ENCODE assay signal across 8 cellular contexts in the genomic region with DNA sequence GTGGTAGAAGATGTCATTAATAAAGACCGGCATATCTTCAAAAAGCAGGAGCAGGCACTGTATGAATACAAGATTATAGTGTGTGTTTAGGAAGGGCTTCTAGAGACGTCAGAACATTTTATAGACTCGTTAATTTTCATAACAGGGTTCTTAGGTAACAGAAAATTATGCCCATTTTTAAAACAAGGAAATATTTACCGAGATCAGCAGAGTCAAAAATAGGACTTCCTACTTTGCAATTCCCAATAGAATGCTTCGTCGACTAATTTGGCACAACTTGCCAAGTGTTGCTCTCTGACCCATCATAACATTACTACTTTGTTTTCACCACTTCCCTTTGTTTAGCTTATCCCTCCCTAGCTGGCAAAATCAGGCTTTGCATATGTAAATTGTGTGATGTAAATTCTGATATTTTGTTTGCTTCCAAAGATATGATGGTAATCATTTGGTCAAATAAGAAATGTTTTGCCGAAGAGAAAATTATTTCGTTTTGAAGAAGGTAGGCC. TPM values are rescaled to one million over a fixed set of nuclear protein-coding genes. Genes with fewer than 3 reads are reported as not detected.
A peak's percentile ranks its signal among the peaks of the same experiment; 100 is the strongest.
DNase-seq lines count a peak whose midpoint lies in the region; ATAC-seq lines count a peak whose summit lies in the region.

No MANE protein-coding gene starts in this region.

- no peak for ATAC-seq in stimulated activated naive CD8-positive, alpha-beta T cell treated with anti-CD3 and anti-CD28 coated beads, Interleukin-15, Interleukin-2, amounts not matched to agents 100 U/mL and 50 U/mL, for 24 hours
- ATAC-seq in right cardiac atrium (peak in 1 of 2 donors; percentile 20), GM18502 (IDR thresholded peaks at IDR 0.05; ENCODE audit: poor library complexity, unreplicated experiment) (no peak)

- peaks cover 11% of the 10 kb centered on the region for H3K36me3 Mint-ChIP-seq in stimulated activated naive CD8-positive, alpha-beta T cell treated with anti-CD3 and anti-CD28 coated beads, Interleukin-15, Interleukin-2, amounts not matched to agents 100 ng/mL and 50 ng/mL, for 24 hours (ENCODE audit: low read depth)
- H3K36me3 Mint-ChIP-seq in activated T-helper 1 cell treated with anti-CD3 and anti-CD28 coated beads, Interleukin-12 subunit alpha, Interleukin-12 subunit beta, Interleukin-2, Interleukin-4 antibody, amounts not matched to agents 30 ng/mL and 10 ng/mL and 1 ng/mL, durations not matched to agents 14 hours and 24 hours and 36 hours (ENCODE audit: low read depth): peaks cover 6% of the 10 kb centered on the region

- intact Hi-C loops in activated T-helper 1 cell treated with anti-CD3 and anti-CD28 coated beads, Interleukin-12 subunit alpha, Interleukin-12 subunit beta, Interleukin-2, Interleukin-4 antibody, amounts not matched to agents 30 ng/mL and 10 ng/mL and 1 ng/mL, durations not matched to agents 14 hours and 24 hours and 36 hours (cut with micrococcal nuclease): loop anchor here (1.0 to 10.0 kb wide), 7 partner anchors 50 to 385 kb away; a partner anchor contains a TSS
- intact Hi-C loops in right cardiac atrium (cut with DNase I): loop anchor here in 2 of 4 donors (5.0 kb wide), 2 partner anchors 55 to 95 kb away; a partner anchor contains a TSS

- H3K4me3 ChIP-seq in right cardiac atrium (ENCODE audit: low read length): peak overlapping the region; percentile 99
- H3K4me3 ChIP-seq in skeletal muscle tissue (ENCODE audit: low read length in 3 of 3): peak overlapping the region; percentile 86 to 91 (median 86)

- no peaks in the 10 kb centered on the region for H3K27me3 ChIP-seq in right cardiac atrium (ENCODE audit: control insufficient read depth, insufficient read depth)
- no peaks in the 10 kb centered on the region for H3K27me3 ChIP-seq in skeletal muscle tissue (ENCODE audit: control insufficient read depth in 3 of 3, insufficient read depth in 3 of 3, low read length in 3 of 3)

- DNase-seq in stimulated activated naive CD8-positive, alpha-beta T cell treated with anti-CD3 and anti-CD28 coated beads, Interleukin-15, Interleukin-2, amounts not matched to agents 100 U/mL and 50 U/mL, for 24 hours: no peak
- no peak for DNase-seq in activated T-helper 1 cell treated with anti-CD3 and anti-CD28 coated beads, Interleukin-12 subunit alpha, Interleukin-12 subunit beta, Interleukin-2, Interleukin-4 antibody, amounts not matched to agents 30 ng/mL and 10 ng/mL and 1 ng/mL, durations not matched to agents 14 hours and 24 hours and 36 hours (ENCODE audit: low spot score)
- DNase-seq in right cardiac atrium: no peak
- DNase-seq in NCI-H524 (lab: John Stamatoyannopoulos, UW): no peak
- no peak for DNase-seq in activated CD4-positive, CD25-positive, alpha-beta regulatory T cell treated with anti-CD3 and anti-CD28 coated beads, Interleukin-2, amount 50 U/mL, for 72 hours

- no peaks in the 10 kb centered on the region for H3K36me3 ChIP-seq in skeletal muscle tissue (ENCODE audit: control insufficient read depth in 3 of 3, insufficient read depth in 3 of 3, low read length in 3 of 3)

- peak overlapping the region; percentile 76 for H3K27ac ChIP-seq in right cardiac atrium (ENCODE audit: low read length)
- peak overlapping the region; percentile 96 for H3K27ac ChIP-seq in skeletal muscle tissue (ENCODE audit: low read depth, low read length)

- no peaks in the 10 kb centered on the region for H3K27me3 Mint-ChIP-seq in stimulated activated naive CD8-positive, alpha-beta T cell treated with anti-CD3 and anti-CD28 coated beads, Interleukin-15, Interleukin-2, amounts not matched to agents 100 ng/mL and 50 ng/mL, for 24 hours
- H3K27me3 Mint-ChIP-seq in activated T-helper 1 cell treated with anti-CD3 and anti-CD28 coated beads, Interleukin-12 subunit alpha, Interleukin-12 subunit beta, Interleukin-2, Interleukin-4 antibody, amounts not matched to agents 30 ng/mL and 10 ng/mL and 1 ng/mL, durations not matched to agents 14 hours and 24 hours and 36 hours (ENCODE audit: insufficient read depth): no peaks in the 10 kb centered on the region

- peak overlapping the region; percentile 79 to 92 (median 87) for H3K9ac ChIP-seq in skeletal muscle tissue (ENCODE audit: low read depth in 1 of 3, low read length in 3 of 3)

- no peaks in the 10 kb centered on the region for H3K9me3 Mint-ChIP-seq in stimulated activated naive CD8-positive, alpha-beta T cell treated with anti-CD3 and anti-CD28 coated beads, Interleukin-15, Interleukin-2, amounts not matched to agents 100 ng/mL and 50 ng/mL, for 24 hours
- peaks cover 8% of the 10 kb centered on the region for H3K9me3 Mint-ChIP-seq in activated T-helper 1 cell treated with anti-CD3 and anti-CD28 coated beads, Interleukin-12 subunit alpha, Interleukin-12 subunit beta, Interleukin-2, Interleukin-4 antibody, amounts not matched to agents 30 ng/mL and 10 ng/mL and 1 ng/mL, durations not matched to agents 14 hours and 24 hours and 36 hours

- 11% methylated on average over 8 of the region's 8 CpGs for WGBS in right cardiac atrium

- H3K4me1 ChIP-seq in right cardiac atrium (ENCODE audit: control insufficient read depth, insufficient read depth, low read length) (peaks cover 5% of the 10 kb centered on the region), skeletal muscle tissue (ENCODE audit: control insufficient read depth in 3 of 3, insufficient read depth in 3 of 3, low read length in 3 of 3) (peaks cover 8 to 17% (median 14%) of the 10 kb centered on the region in 3 donors)

- peak overlapping the region; percentile 93 for H3K4me3 Mint-ChIP-seq in stimulated activated naive CD8-positive, alpha-beta T cell treated with anti-CD3 and anti-CD28 coated beads, Interleukin-15, Interleukin-2, amounts not matched to agents 100 ng/mL and 50 ng/mL, for 24 hours
- peak overlapping the region; percentile 91 for H3K4me3 Mint-ChIP-seq in activated T-helper 1 cell treated with anti-CD3 and anti-CD28 coated beads, Interleukin-12 subunit alpha, Interleukin-12 subunit beta, Interleukin-2, Interleukin-4 antibody, amounts not matched to agents 30 ng/mL and 10 ng/mL and 1 ng/mL, durations not matched to agents 14 hours and 24 hours and 36 hours

- H3K27ac Mint-ChIP-seq in stimulated activated naive CD8-positive, alpha-beta T cell treated with anti-CD3 and anti-CD28 coated beads, Interleukin-15, Interleukin-2, amounts not matched to agents 100 ng/mL and 50 ng/mL, for 24 hours: peak overlapping the region; percentile 97
- H3K27ac Mint-ChIP-seq in activated T-helper 1 cell treated with anti-CD3 and anti-CD28 coated beads, Interleukin-12 subunit alpha, Interleukin-12 subunit beta, Interleukin-2, Interleukin-4 antibody, amounts not matched to agents 30 ng/mL and 10 ng/mL and 1 ng/mL, durations not matched to agents 14 hours and 24 hours and 36 hours: peak overlapping the region; percentile 96

- peaks cover 60% of the 10 kb centered on the region for H3K4me1 Mint-ChIP-seq in stimulated activated naive CD8-positive, alpha-beta T cell treated with anti-CD3 and anti-CD28 coated beads, Interleukin-15, Interleukin-2, amounts not matched to agents 100 ng/mL and 50 ng/mL, for 24 hours (ENCODE audit: low read depth)
- peaks cover 59% of the 10 kb centered on the region for H3K4me1 Mint-ChIP-seq in activated T-helper 1 cell treated with anti-CD3 and anti-CD28 coated beads, Interleukin-12 subunit alpha, Interleukin-12 subunit beta, Interleukin-2, Interleukin-4 antibody, amounts not matched to agents 30 ng/mL and 10 ng/mL and 1 ng/mL, durations not matched to agents 14 hours and 24 hours and 36 hours (ENCODE audit: low read depth)

- H3K9me3 ChIP-seq in right cardiac atrium (ENCODE audit: control insufficient read depth, low read length): no peaks in the 10 kb centered on the region
- H3K9me3 ChIP-seq in skeletal muscle tissue (ENCODE audit: control insufficient read depth in 3 of 3, low read length in 3 of 3): no peaks in the 10 kb centered on the region

RNA-seq across cellular contexts. Expression of a gene that starts 0.9 kb away (rescaled TPM):
- 58.4 and 60.1 TPM in 2 replicates for total RNA-seq in activated T-helper 1 cell treated with anti-CD3 and anti-CD28 coated beads, Interleukin-12 subunit alpha, Interleukin-12 subunit beta, Interleukin-2, Interleukin-4 antibody, amounts not matched to agents 30 ng/mL and 10 ng/mL and 1 ng/mL, durations not matched to agents 14 hours and 24 hours and 36 hours
- total RNA-seq in right cardiac atrium (10 to 100 TPM; 31.1 to 35.4 (median 33.0) TPM), skeletal muscle tissue (39.1 TPM)
- polyA plus RNA-seq in right cardiac atrium: 19.0 TPM
